26 cellular contexts compared by ENCODE assay signal in the genomic region with DNA sequence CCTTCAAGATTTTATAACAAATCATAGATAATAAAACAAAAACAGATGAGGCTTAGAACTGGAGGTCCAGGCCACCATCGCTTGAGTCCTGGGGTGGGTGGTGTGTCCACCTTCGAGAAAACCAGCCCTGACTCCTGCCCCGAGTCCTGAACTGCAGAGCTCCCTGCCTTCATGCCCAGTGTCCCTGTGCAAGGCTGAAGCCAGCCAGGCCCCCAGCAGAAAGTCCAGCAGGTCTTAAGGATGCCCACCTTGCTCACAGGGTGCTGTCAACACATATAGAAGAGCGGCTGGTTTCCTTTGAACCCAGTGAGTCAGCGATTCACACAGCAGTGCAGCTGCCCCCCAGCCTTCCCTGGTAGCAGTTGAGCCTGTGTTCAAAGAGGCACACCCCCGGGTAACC.
A peak's percentile ranks its signal among the peaks of the same experiment; 100 is the strongest.
DNase-seq lines count a peak whose midpoint lies in the region; ATAC-seq lines count a peak whose summit lies in the region.
"Had no signal": no experiment of that assay in that cellular context is flagged by ENCODE, and none has a peak within 500 bp of the region (broad histone marks: within the 10 kb centered on the region; RNA-seq: fewer than 3 reads in every experiment).

No MANE protein-coding gene starts in this region.

- no peaks in the 10 kb centered on the region for H3K36me3 Mint-ChIP-seq in activated CD8-positive, alpha-beta memory T cell treated with anti-CD3 and anti-CD28 coated beads, Interleukin-2, amount 10 ng/mL, durations not matched to agents 7 days and 5 days

- no peak overlapping the region for H3K4me3 ChIP-seq in GM23248
- H3K4me3 ChIP-seq: BLaER1, K562, MG63, SJCRH30 had no signal

- H2AFZ ChIP-seq in GM23248, result no peak overlapping the region

- no peaks in the 10 kb centered on the region for H3K79me2 ChIP-seq in GM23248 (ENCODE audit: insufficient read depth)

- intact Hi-C loops in sciatic nerve (cut with DNase I), result no loop called here

- no peaks in the 10 kb centered on the region for H3K9me2 ChIP-seq in GM23248 (ENCODE audit: insufficient read depth)

- H3K27ac Mint-ChIP-seq in activated CD8-positive, alpha-beta memory T cell treated with anti-CD3 and anti-CD28 coated beads, Interleukin-2, amount 10 ng/mL, durations not matched to agents 7 days and 5 days, result no peak overlapping the region
- no peak overlapping the region for H3K27ac Mint-ChIP-seq in stimulated activated naive CD8-positive, alpha-beta T cell treated with anti-CD3 and anti-CD28 coated beads, Interleukin-15, amount 100 ng/mL, for 72 hours
- H3K27ac Mint-ChIP-seq: CD4-positive, alpha-beta T cell had no signal

- in situ Hi-C loops in GM23248 (cut with MboI), result no loop called here

- no peak for ATAC-seq in activated CD8-positive, alpha-beta memory T cell treated with anti-CD3 and anti-CD28 coated beads, Interleukin-2, amount 10 ng/mL, durations not matched to agents 7 days and 5 days
- peak; percentile 15 for ATAC-seq in stimulated activated naive CD8-positive, alpha-beta T cell treated with anti-CD3 and anti-CD28 coated beads, Interleukin-15, Interleukin-2, amounts not matched to agents 100 U/mL and 50 U/mL, for 24 hours
- ATAC-seq in stimulated activated naive CD8-positive, alpha-beta T cell treated with anti-CD3 and anti-CD28 coated beads, Interleukin-15, amount 100 ng/mL, for 72 hours, result no peak
- ATAC-seq in sciatic nerve (no peak), HG03135 (IDR thresholded peaks at IDR 0.05; ENCODE audit: unreplicated experiment) (no peak)
- ATAC-seq: HepG2, K562 had no signal

- no peaks in the 10 kb centered on the region for H3K4me1 Mint-ChIP-seq in activated CD8-positive, alpha-beta memory T cell treated with anti-CD3 and anti-CD28 coated beads, Interleukin-2, amount 10 ng/mL, durations not matched to agents 7 days and 5 days
- H3K4me1 Mint-ChIP-seq in stimulated activated naive CD8-positive, alpha-beta T cell treated with anti-CD3 and anti-CD28 coated beads, Interleukin-15, amount 100 ng/mL, for 72 hours, result peaks cover 5% of the 10 kb centered on the region

- no peaks in the 10 kb centered on the region for H3K4me1 ChIP-seq in GM23248 (ENCODE audit: insufficient read depth)
- H3K4me1 ChIP-seq: BLaER1, SJCRH30 had no signal

- no peaks in the 10 kb centered on the region for H3K36me3 ChIP-seq in GM23248 (ENCODE audit: low read depth)
- H3K36me3 ChIP-seq: BLaER1, MG63 had no signal

- H3K4me2 ChIP-seq in GM23248 (ENCODE audit: unreplicated experiment), result no peak overlapping the region
- H3K4me2 ChIP-seq: BLaER1 had no signal

- no peaks in the 10 kb centered on the region for H3F3A ChIP-seq in GM23248 (ENCODE audit: insufficient read depth)

- no peaks in the 10 kb centered on the region for H3K27me3 Mint-ChIP-seq in activated CD8-positive, alpha-beta memory T cell treated with anti-CD3 and anti-CD28 coated beads, Interleukin-2, amount 10 ng/mL, durations not matched to agents 7 days and 5 days
- no peaks in the 10 kb centered on the region for H3K27me3 Mint-ChIP-seq in stimulated activated naive CD8-positive, alpha-beta T cell treated with anti-CD3 and anti-CD28 coated beads, Interleukin-15, amount 100 ng/mL, for 72 hours
- H3K27me3 Mint-ChIP-seq: CD4-positive, alpha-beta T cell had no signal

- H3K27ac ChIP-seq in GM23248, result no peak overlapping the region
- H3K27ac ChIP-seq: 22Rv1, BLaER1, HL-60, SJCRH30 had no signal

- CTCF ChIA-PET in activated CD8-positive, alpha-beta memory T cell treated with anti-CD3 and anti-CD28 coated beads, Interleukin-2, amount 10 ng/mL, durations not matched to agents 7 days and 5 days (lab: Charles Lee), result no interaction called here

- no peaks in the 10 kb centered on the region for H3K9me3 Mint-ChIP-seq in activated CD8-positive, alpha-beta memory T cell treated with anti-CD3 and anti-CD28 coated beads, Interleukin-2, amount 10 ng/mL, durations not matched to agents 7 days and 5 days (ENCODE audit: low read depth)
- H3K9me3 Mint-ChIP-seq in stimulated activated naive CD8-positive, alpha-beta T cell treated with anti-CD3 and anti-CD28 coated beads, Interleukin-15, amount 100 ng/mL, for 72 hours, result no peaks in the 10 kb centered on the region
- H3K9me3 Mint-ChIP-seq: CD4-positive, alpha-beta T cell had no signal

- H3K9ac ChIP-seq in GM23248, result no peak overlapping the region
- H3K9ac ChIP-seq: BLaER1 had no signal

- H3K9me3 ChIP-seq in GM23248 (ENCODE audit: low read depth), result no peaks in the 10 kb centered on the region
- H3K9me3 ChIP-seq: BLaER1, MG63, SJCRH30 had no signal

- peak; percentile 4 for DNase-seq in activated CD8-positive, alpha-beta memory T cell treated with anti-CD3 and anti-CD28 coated beads, Interleukin-2, amount 50 U/mL, for 4 hours
- DNase-seq in activated CD8-positive, alpha-beta memory T cell treated with anti-CD3 and anti-CD28 coated beads, Interleukin-2, amount 10 ng/mL, durations not matched to agents 7 days and 5 days, result no peak
- DNase-seq in stimulated activated naive CD8-positive, alpha-beta T cell treated with anti-CD3 and anti-CD28 coated beads, Interleukin-15, Interleukin-2, amounts not matched to agents 100 U/mL and 50 U/mL, for 24 hours, result no peak
- no peak for DNase-seq in stimulated activated naive CD8-positive, alpha-beta T cell treated with anti-CD3 and anti-CD28 coated beads, Interleukin-15, amount 100 ng/mL, for 72 hours
- peak; percentile 39 for DNase-seq in sciatic nerve (ENCODE audit: low spot score)
- DNase-seq in GM23248, result no peak
- no peak for DNase-seq in OCI-M2 (lab: John Stamatoyannopoulos, UW; ENCODE audit: unreplicated experiment)
- DNase-seq: ACHN, COR-L47, DMS79, H7, MG63, NCI-H1048, NCI-H1417 treated with DMSO at 0.1 percent for 48 hours, NCI-H187 treated with DMSO at 0.1 percent for 48 hours, NCI-H2227 treated with DMSO at 0.1 percent for 48 hours, NCI-H510A, NCI-H748 treated with DMSO at 0.1 percent for 48 hours had no signal

- H3K27me3 ChIP-seq in GM23248 (replicated peaks; ENCODE audit: insufficient read depth), result no peaks in the 10 kb centered on the region
- H3K27me3 ChIP-seq: BLaER1, MG63, SJCRH30 had no signal

- H3K4me3 Mint-ChIP-seq in activated CD8-positive, alpha-beta memory T cell treated with anti-CD3 and anti-CD28 coated beads, Interleukin-2, amount 10 ng/mL, durations not matched to agents 7 days and 5 days, result no peak overlapping the region
- no peak overlapping the region for H3K4me3 Mint-ChIP-seq in stimulated activated naive CD8-positive, alpha-beta T cell treated with anti-CD3 and anti-CD28 coated beads, Interleukin-15, amount 100 ng/mL, for 72 hours
- H3K4me3 Mint-ChIP-seq: CD4-positive, alpha-beta T cell had no signal

- no peaks in the 10 kb centered on the region for H4K20me1 ChIP-seq in GM23248 (ENCODE audit: insufficient read depth)
- H4K20me1 ChIP-seq: BLaER1 had no signal

- WGBS in GM23248 (ENCODE audit: low coverage in 1 of 2, low lambda C conversion rate in 2 of 2, missing lambda C conversion rate in 2 of 2), 2 experiments, result 65 to 75% methylated on average over 6 of the region's 6 CpGs

Comparison
In these comparisons a context has a peak if more than half of its experiments do, and no peak if none do; other contexts are left out.
1. DNase-seq: peak in activated CD8-positive, alpha-beta memory T cell treated with anti-CD3 and anti-CD28 coated beads, Interleukin-2, amount 50 U/mL, for 4 hours (single experiment) and sciatic nerve (single experiment); none in activated CD8-positive, alpha-beta memory T cell treated with anti-CD3 and anti-CD28 coated beads, Interleukin-2, amount 10 ng/mL, durations not matched to agents 7 days and 5 days (single experiment), stimulated activated naive CD8-positive, alpha-beta T cell treated with anti-CD3 and anti-CD28 coated beads, Interleukin-15, Interleukin-2, amounts not matched to agents 100 U/mL and 50 U/mL, for 24 hours (single experiment), stimulated activated naive CD8-positive, alpha-beta T cell treated with anti-CD3 and anti-CD28 coated beads, Interleukin-15, amount 100 ng/mL, for 72 hours (0 of 2), GM23248 (single experiment) and OCI-M2 (single experiment).